8 cellular contexts compared by ENCODE assay signal in the genomic region with DNA sequence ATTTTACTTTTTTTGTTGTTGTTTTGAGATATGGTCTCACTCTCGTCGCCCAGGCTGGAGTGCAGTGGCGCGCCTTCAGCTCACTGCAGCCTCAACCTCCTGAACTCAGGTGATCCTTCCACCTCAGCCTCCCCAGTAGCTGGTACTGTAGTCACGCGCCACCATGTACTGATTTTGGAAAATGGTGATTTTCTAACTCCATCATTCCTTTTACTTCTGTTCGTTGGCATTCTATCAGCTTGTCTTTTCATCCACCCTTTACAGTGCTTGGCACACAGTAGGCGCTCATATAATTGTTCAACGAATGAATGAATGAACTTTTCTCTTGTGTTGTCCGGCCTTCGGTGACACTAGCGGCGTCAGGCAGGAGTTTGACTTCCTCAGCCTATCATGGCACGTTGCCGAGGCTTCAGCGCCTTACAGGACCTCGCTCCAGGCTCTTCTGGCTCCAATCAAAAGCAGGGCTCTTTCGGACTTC. TPM values are rescaled to one million over a fixed set of nuclear protein-coding genes. Genes with fewer than 3 reads are reported as not detected.
A peak's percentile ranks its signal among the peaks of the same experiment; 100 is the strongest.
DNase-seq lines count a peak whose midpoint lies in the region; ATAC-seq and TF ChIP-seq lines count a peak whose summit lies in the region.

No MANE protein-coding gene starts in this region.

- peak overlapping the region; percentile 98 for H3K27ac Mint-ChIP-seq in progenitor cell of endocrine pancreas

- H3K9me3 ChIP-seq in RWPE2 (ENCODE audit: severe bottlenecking) (no peaks in the 10 kb centered on the region), esophagus (ENCODE audit: control insufficient read depth in 2 of 2, insufficient read depth in 1 of 2, low read depth in 1 of 2, low read length in 1 of 2) (no peaks in the 10 kb centered on the region)

- H3K4me3 Mint-ChIP-seq in progenitor cell of endocrine pancreas (ENCODE audit: low read depth) = peak overlapping the region; percentile 93

- H3K27ac ChIP-seq in RWPE2 (ENCODE audit: poor library complexity, severe bottlenecking) = peak overlapping the region; percentile 80
- H3K27ac ChIP-seq in esophagus (ENCODE audit: low read depth in 2 of 2, low read length in 1 of 2) = peak overlapping the region; percentile 92 to 96

- peaks cover 6% of the 10 kb centered on the region for H3K9me3 Mint-ChIP-seq in progenitor cell of endocrine pancreas (ENCODE audit: low read depth)

- CTCF ChIA-PET in HEK293T (lab: Yijun Ruan, JAX) = interaction anchor here (1.0 to 1.3 kb wide), 2 partner anchors 10 to 19 kb away, joined by 4 read pairs; partner anchors contain the start of gene MOB1A

- peaks cover 13% of the 10 kb centered on the region for H3K27me3 Mint-ChIP-seq in progenitor cell of endocrine pancreas

- DNase-seq in RWPE2 (ENCODE audit: low spot score) = no peak
- DNase-seq in progenitor cell of endocrine pancreas (ENCODE audit: low spot score, unreplicated experiment) = no peak
- no peak for DNase-seq in HEK293T (ENCODE audit: extremely low spot score)

- POLR2A ChIA-PET in HEK293T (lab: Yijun Ruan, JAX) = interaction anchor here (0.7 to 3.2 kb wide), 11 partner anchors 9 to 59 kb away, joined by 3 to 36 read pairs (median 4); partner anchors contain the start of genes BOLA3 and MOB1A

- no peak for TF ChIP-seq POLR2A in GM18505 (IDR thresholded peaks at IDR 0.05; ENCODE audit: borderline replicate concordance, extremely low read depth, insufficient read depth, insufficient read length)

- H3K4me1 Mint-ChIP-seq in progenitor cell of endocrine pancreas (ENCODE audit: low read depth) = peaks cover 14% of the 10 kb centered on the region

- no peak for ATAC-seq in RWPE2 (ENCODE audit: low read depth)
- ATAC-seq in HG02981 (IDR thresholded peaks at IDR 0.05; ENCODE audit: unreplicated experiment) = no peak
- no peak for ATAC-seq in GM18873 (IDR thresholded peaks at IDR 0.05; ENCODE audit: low FRiP score, unreplicated experiment)
- ATAC-seq in GM18505 (IDR thresholded peaks at IDR 0.05; ENCODE audit: unreplicated experiment) = no peak

- peak overlapping the region; percentile 48; the same call in 1 of the 2 replicates for H3K4me3 ChIP-seq in GM08714 (ENCODE audit: low read length)
- H3K4me3 ChIP-seq in RWPE2 (ENCODE audit: severe bottlenecking) = peak overlapping the region; percentile 91
- H3K4me3 ChIP-seq in esophagus (ENCODE audit: low read depth in 1 of 2, low read length in 2 of 2) = peak overlapping the region; percentile 90 to 91

- H3K4me1 ChIP-seq in RWPE2 (ENCODE audit: insufficient read depth, poor library complexity, severe bottlenecking) (peaks cover 20% of the 10 kb centered on the region), esophagus (ENCODE audit: control insufficient read depth in 2 of 2, insufficient read depth in 2 of 2, low read length in 1 of 2) (peaks cover 0 to 3% of the 10 kb centered on the region in 2 donors)

- H3K36me3 Mint-ChIP-seq in progenitor cell of endocrine pancreas (ENCODE audit: insufficient read depth) = no peaks in the 10 kb centered on the region

- 35 to 37% methylated on average over 18 of the region's 18 CpGs for WGBS in esophagus, 2 donors

- H3K27me3 ChIP-seq in RWPE2 (ENCODE audit: insufficient read depth, poor library complexity, severe bottlenecking) (no peaks in the 10 kb centered on the region), esophagus (ENCODE audit: control insufficient read depth in 1 of 2, insufficient read depth in 2 of 2, low read length in 2 of 2) (no peaks in the 10 kb centered on the region)

- TF ChIP-seq CTCF in RWPE2 (IDR thresholded peaks at IDR 0.05; ENCODE audit: poor library complexity, severe bottlenecking) (no peak), progenitor cell of endocrine pancreas (IDR thresholded peaks at IDR 0.05; ENCODE audit: unreplicated experiment) (no peak)

- H3K36me3 ChIP-seq in RWPE2 (ENCODE audit: low read depth) = peaks cover 40% of the 10 kb centered on the region
- H3K36me3 ChIP-seq in esophagus (ENCODE audit: control insufficient read depth in 2 of 2, insufficient read depth in 2 of 2, low read length in 1 of 2) = no peaks in the 10 kb centered on the region

TF ChIP-seq in HEK293T, 16 proteins besides CTCF, POLR2A, EP300 and RAD21:
- TF ChIP-seq CTBP1 (IDR thresholded peaks at IDR 0.05; ENCODE audit: borderline replicate concordance) (no peak), ZNF384 (IDR thresholded peaks at IDR 0.05) (no peak), SUZ12 (IDR thresholded peaks at IDR 0.05) (no peak), TARDBP (IDR thresholded peaks at IDR 0.05) (no peak), LEF1 (IDR thresholded peaks at IDR 0.05; ENCODE audit: borderline replicate concordance) (no peak), BHLHE40 (IDR thresholded peaks at IDR 0.05; ENCODE audit: borderline replicate concordance) (no peak), ARNT (IDR thresholded peaks at IDR 0.05) (no peak), FOXM1 (IDR thresholded peaks at IDR 0.05; ENCODE audit: borderline replicate concordance) (no peak), SP1 (IDR thresholded peaks at IDR 0.05) (no peak), ELF4 (IDR thresholded peaks at IDR 0.05) (no peak), HDGF (IDR thresholded peaks at IDR 0.05; ENCODE audit: borderline replicate concordance) (no peak), FOXA1 (IDR thresholded peaks at IDR 0.05) (no peak), L3MBTL2 (conservative IDR thresholded peaks at IDR 0.05) (no peak), NFRKB (IDR thresholded peaks at IDR 0.05) (no peak), FOXK2 (IDR thresholded peaks at IDR 0.05) (no peak)
- TF ChIP-seq, protein P1, sequence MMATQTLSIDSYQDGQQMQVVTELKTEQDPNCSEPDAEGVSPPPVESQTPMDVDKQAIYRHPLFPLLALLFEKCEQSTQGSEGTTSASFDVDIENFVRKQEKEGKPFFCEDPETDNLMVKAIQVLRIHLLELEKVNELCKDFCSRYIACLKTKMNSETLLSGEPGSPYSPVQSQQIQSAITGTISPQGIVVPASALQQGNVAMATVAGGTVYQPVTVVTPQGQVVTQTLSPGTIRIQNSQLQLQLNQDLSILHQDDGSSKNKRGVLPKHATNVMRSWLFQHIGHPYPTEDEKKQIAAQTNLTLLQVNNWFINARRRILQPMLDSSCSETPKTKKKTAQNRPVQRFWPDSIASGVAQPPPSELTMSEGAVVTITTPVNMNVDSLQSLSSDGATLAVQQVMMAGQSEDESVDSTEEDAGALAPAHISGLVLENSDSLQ (IDR thresholded peaks at IDR 0.05) = no peak

RNA-seq across cellular contexts. Expression of gene MTHFD2, which starts 0.4 kb away (rescaled TPM):
- polyA plus RNA-seq in esophagus = 10 to 100 TPM; 11.1 to 35.4 TPM
- 64.9 and 71.2 TPM in 2 replicates for total RNA-seq in progenitor cell of endocrine pancreas

RNA-seq across cellular contexts. Expression of gene MOB1A, which starts 19.3 kb away (rescaled TPM):
- polyA plus RNA-seq in esophagus = 10 to 100 TPM; 23.9 to 29.1 TPM
- total RNA-seq in progenitor cell of endocrine pancreas = 93.5 and 94.9 TPM in 2 replicates

RNA-seq across cellular contexts. Expression of gene BOLA3, which starts 50.3 kb away (rescaled TPM):
- 10 to 100 TPM; 40.3 to 49.3 TPM for polyA plus RNA-seq in esophagus
- total RNA-seq in progenitor cell of endocrine pancreas = 23.8 and 24.8 TPM in 2 replicates
